Comparison of ENCODE assay signal across 8 cellular contexts in genomic region chr10:103598654-103599115, GRCh38.
A peak's percentile ranks its signal among the peaks of the same experiment; 100 is the strongest.
DNase-seq lines count a peak whose midpoint lies in the region; ATAC-seq, FAIRE-seq and TF ChIP-seq lines count a peak whose summit lies in the region.

No MANE protein-coding gene starts in this region.

- intact Hi-C loops in K562 (cut with micrococcal nuclease), result loop anchor here (1.0 to 5.0 kb wide), 2 partner anchors 88 to 264 kb away; no protein-coding TSS in a partner anchor

- no TSS peak for BruUV-seq in K562 (replicated peaks; lab: Mats Ljungman, UMichigan)

- no peak overlapping the region for H2AFZ ChIP-seq in K562 (ENCODE audit: low read depth, low read length)

- H3K36me3 ChIP-seq in K562 (ENCODE audit: control insufficient read depth, insufficient read depth, low read length) (no peaks in the 10 kb centered on the region; the same call in 2 of the 3 replicates), iPS DF 6.9 (ENCODE audit: control insufficient read depth, insufficient read depth, low read length) (no peaks in the 10 kb centered on the region)

- H3K9me3 ChIP-seq in K562 (replicated peaks; ENCODE audit: control insufficient read depth, insufficient read depth, low read depth, low read length) (no peaks in the 10 kb centered on the region), iPS DF 6.9 (ENCODE audit: control insufficient read depth, insufficient read depth, low read length) (no peaks in the 10 kb centered on the region)

- CTCF ChIA-PET in K562 (lab: Yijun Ruan, JAX; ENCODE audit: low intra/inter-chr PET ratio), result interaction anchor here (0.5 to 3.6 kb wide), 3 partner anchors 87 to 230 kb away, joined by 4 to 25 read pairs (median 7); no protein-coding TSS in a partner anchor

- ATAC-seq in K562 (peak; percentile 95), HG03565 (IDR thresholded peaks at IDR 0.05; ENCODE audit: unreplicated experiment) (no peak)

- no peaks in the 10 kb centered on the region for H3K9me1 ChIP-seq in K562 (ENCODE audit: control insufficient read depth, insufficient read depth, low read length)

- in situ Hi-C loops in GM13976 (cut with MboI; ENCODE audit: low sequenced_read_pairs, unreplicated experiment) (no loop called here), K562 (cut with MboI) (loop anchor here (25.0 kb wide), 1 partner anchor 264 kb away; the partner anchor contains the start of gene SH3PXD2A)

- H4K20me1 ChIP-seq in K562 (replicated peaks; ENCODE audit: control insufficient read depth, insufficient read depth, low read length), result no peaks in the 10 kb centered on the region

- H3K27me3 ChIP-seq in K562 (ENCODE audit: control insufficient read depth in 2 of 2, insufficient read depth in 2 of 2, low read length in 2 of 2) (no peaks in the 10 kb centered on the region), iPS DF 6.9 (ENCODE audit: control insufficient read depth, insufficient read depth, low read length) (no peaks in the 10 kb centered on the region)

- TF ChIP-seq RAD21 in K562 (CRISPR knock-in tag; conservative IDR thresholded peaks at IDR 0.05 in 1 of 2, IDR thresholded peaks at IDR 0.05 in 1 of 2), result peak; percentile 79 to 83

- peak; percentile 88 for DNase-seq in AG20443 (ENCODE audit: low spot score)
- peak; percentile 77 for DNase-seq in GM13976 (ENCODE audit: low spot score)
- peak; percentile 62 for DNase-seq in NCI-H345 (lab: John Stamatoyannopoulos, UW)
- peak; percentile 62 to 70 (median 66) for DNase-seq in K562 (ENCODE audit: extremely low read depth in 1 of 4, low spot score in 3 of 4)
- peak; percentile 73 for DNase-seq in iPS DF 6.9 (ENCODE audit: low read depth, low spot score)
- peak in 42 of 49 donors; percentile 19 to 77 (median 52) for DNase-seq in substantia nigra (lab: John Stamatoyannopoulos, UW)
- no peak for DNase-seq in activated naive CD4-positive, alpha-beta T cell treated with anti-CD3 and anti-CD28 coated beads, Interleukin-2, amount 50 U/mL, for 16 hours

- POLR2A ChIA-PET in K562 (lab: Yijun Ruan, JAX), result no interaction called here

- 30% methylated on average over 5 of the region's 7 CpGs for WGBS in K562 (ENCODE audit: insufficient coverage, low coverage, missing lambda C conversion rate)
- WGBS in iPS DF 6.9 (ENCODE audit: insufficient coverage, insufficient read length), result no CpG with 5 or more reads among the region's 7 CpGs

- H3K79me2 ChIP-seq in K562 (ENCODE audit: control insufficient read depth, insufficient read depth, low read length), result no peaks in the 10 kb centered on the region

- H3K27ac ChIP-seq in K562 (ENCODE audit: extremely low read depth, low read depth, low read length) (no peak overlapping the region), iPS DF 6.9 (ENCODE audit: low read length) (no peak overlapping the region), substantia nigra (ENCODE audit: low read depth, low read length, poor library complexity, severe bottlenecking) (peak overlapping the region; percentile 37)

- no peak overlapping the region for H3K4me3 ChIP-seq in K562
- no peak overlapping the region for H3K4me3 ChIP-seq in iPS DF 6.9 (ENCODE audit: low read length)

- peak; percentile 39 for TF ChIP-seq CTCF in GM13976 (IDR thresholded peaks at IDR 0.05; ENCODE audit: borderline replicate concordance, control extremely low read depth, extremely low read depth, insufficient read depth, missing control alignments)
- TF ChIP-seq CTCF in K562 (IDR thresholded peaks at IDR 0.05 in 2 of 3, conservative IDR thresholded peaks at IDR 0.05 in 1 of 3; ENCODE audit: insufficient read depth in 2 of 3, low read depth in 1 of 3, low read length in 3 of 3), result peak; percentile 59 to 78 (median 75)

- no peak overlapping the region for H3K4me2 ChIP-seq in K562 (ENCODE audit: insufficient read depth, low read length)

- TF ChIP-seq EP300 in K562 (IDR thresholded peaks at IDR 0.05; ENCODE audit: low read length), result no peak

- FAIRE-seq in K562 (lab: Jason Lieb, UNC), result peak; percentile 88

- H3K4me1 ChIP-seq in K562 (replicated peaks in 1 of 2; ENCODE audit: control insufficient read depth in 2 of 2, insufficient read depth in 2 of 2, low read length in 2 of 2) (no peaks in the 10 kb centered on the region; a peak in 1 of 5 replicates), iPS DF 6.9 (ENCODE audit: control insufficient read depth, insufficient read depth, low read length) (no peaks in the 10 kb centered on the region)

- H3K9ac ChIP-seq in K562 (ENCODE audit: insufficient read depth in 1 of 2, low read depth in 2 of 2, low read length in 2 of 2), result no peak overlapping the region

- no peak for TF ChIP-seq POLR2A in K562 (conservative IDR thresholded peaks at IDR 0.05)

TF ChIP-seq in K562, 482 proteins besides CTCF, POLR2A, EP300 and RAD21 (continues in another document):
- peak; percentile 94 to 96 for TF ChIP-seq FOXK2 (conservative IDR thresholded peaks at IDR 0.05 in 1 of 2, IDR thresholded peaks at IDR 0.05 in 1 of 2; ENCODE audit: low read depth in 2 of 2)
- TF ChIP-seq CSDE1 (IDR thresholded peaks at IDR 0.05), result no peak
- peak; percentile 55 for TF ChIP-seq CEBPB (tag; IDR thresholded peaks at IDR 0.05)
- TF ChIP-seq ARID2 (IDR thresholded peaks at IDR 0.05), result peak; percentile 18; the same call in 1 of the 2 replicates
- no peak for TF ChIP-seq RUNX1 (IDR thresholded peaks at IDR 0.05; ENCODE audit: low read depth)
- no peak for TF ChIP-seq NCOR1 (IDR thresholded peaks at IDR 0.05)
- TF ChIP-seq FOXP1 (CRISPR knock-in tag; IDR thresholded peaks at IDR 0.05), result no peak
- TF ChIP-seq DNMT1 (IDR thresholded peaks at IDR 0.05), result no peak
- TF ChIP-seq SMC3 (conservative IDR thresholded peaks at IDR 0.05; ENCODE audit: insufficient read depth, low read depth, low read length), result peak; percentile 70
- TF ChIP-seq JUND (IDR thresholded peaks at IDR 0.05; ENCODE audit: borderline replicate concordance, low read depth, low read length), result no peak
- peak; percentile 27; the same call in 1 of the 3 replicates for TF ChIP-seq JUND (tag; IDR thresholded peaks at IDR 0.05; ENCODE audit: borderline replicate concordance, low read depth, low read length)
- TF ChIP-seq DEAF1 (CRISPR knock-in tag; IDR thresholded peaks at IDR 0.05), result peak; percentile 87
- 0 out of 2 replicates have a peak, but pooled peaks have one; percentile 54 for TF ChIP-seq L3MBTL2 (IDR thresholded peaks at IDR 0.05)
- TF ChIP-seq ZBTB12 (CRISPR knock-in tag; IDR thresholded peaks at IDR 0.05), result no peak
- TF ChIP-seq SRSF1 (IDR thresholded peaks at IDR 0.05; ENCODE audit: low read depth, low read length), result no peak
- no peak for TF ChIP-seq ZNF274 (IDR thresholded peaks at IDR 0.05; ENCODE audit: borderline replicate concordance, low read depth, low read length)
- TF ChIP-seq ZNF24 (IDR thresholded peaks at IDR 0.05), result no peak
- no peak for TF ChIP-seq MAZ (CRISPR knock-in tag; conservative IDR thresholded peaks at IDR 0.05 in 1 of 2, IDR thresholded peaks at IDR 0.05 in 1 of 2)
- no peak for TF ChIP-seq RNF2 (IDR thresholded peaks at IDR 0.05)
- TF ChIP-seq CTBP1 (IDR thresholded peaks at IDR 0.05; ENCODE audit: borderline replicate concordance), result peak; percentile 38; the same call in 1 of the 2 replicates
- TF ChIP-seq CREM (IDR thresholded peaks at IDR 0.05; ENCODE audit: low read depth), result 0 out of 2 replicates have a peak, but pooled peaks have one; percentile 4
- no peak for TF ChIP-seq THRAP3 (IDR thresholded peaks at IDR 0.05; ENCODE audit: borderline replicate concordance)
- TF ChIP-seq E4F1 (CRISPR knock-in tag; IDR thresholded peaks at IDR 0.05; ENCODE audit: borderline replicate concordance), result no peak
- TF ChIP-seq CC2D1A (IDR thresholded peaks at IDR 0.05), result peak; percentile 49; the same call in 1 of the 2 replicates
- peak; percentile 59 for TF ChIP-seq EGR1 (conservative IDR thresholded peaks at IDR 0.05)
